In genomic region chr6:167094436-167094819, GRCh38 we compare ENCODE assay signal across 1 cellular context.
TF ChIP-seq lines count a peak whose summit lies in the region.

No MANE protein-coding gene starts in this region.

TF ChIP-seq in HepG2, 621 proteins besides CTCF, POLR2A, EP300 and RAD21 (continued from another document):
- no peak for TF ChIP-seq PATZ1 (CRISPR knock-in tag; IDR thresholded peaks at IDR 0.05)
